ENCODE assay signal across 8 cellular contexts in the genomic region with DNA sequence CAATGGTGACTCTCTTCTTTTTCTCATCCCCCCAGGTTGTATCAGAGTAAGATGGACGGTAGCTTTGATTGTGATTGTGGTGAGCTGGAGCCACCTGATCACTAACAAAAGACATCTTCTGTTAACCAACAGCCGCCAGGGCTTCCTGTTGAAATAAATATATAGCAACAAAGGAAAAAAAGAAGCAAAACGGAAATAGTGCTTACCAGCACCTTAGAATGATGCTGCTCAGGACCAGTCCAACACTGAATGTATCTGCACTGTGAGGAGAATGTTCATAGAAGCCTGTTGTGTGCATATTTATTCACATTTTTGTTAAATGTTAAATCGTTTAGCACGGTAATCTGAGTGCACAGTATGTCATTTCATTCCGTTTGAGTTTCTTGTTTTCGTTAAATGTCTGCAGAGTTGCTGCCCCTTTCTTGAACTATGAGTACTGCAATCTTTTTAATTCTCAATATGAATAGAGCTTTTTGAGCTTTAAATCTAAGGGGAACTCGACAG. TPM values are rescaled to one million over a fixed set of nuclear protein-coding genes. Genes with fewer than 3 reads are reported as not detected.
DNase-seq lines count a peak whose midpoint lies in the region; ATAC-seq and TF ChIP-seq lines count a peak whose summit lies in the region.
"Not testable (repeated sequence)": the region's sequence is repeated elsewhere in the genome, so short reads cannot be mapped to it uniquely, and the experiment has no call there.

No MANE protein-coding gene starts in this region.

- H3K9me3 Mint-ChIP-seq in CD8-positive, alpha-beta T cell; activated CD4-positive, alpha-beta T cell treated with anti-CD3 and anti-CD28 coated beads for 36 hours (ENCODE audit: low read depth); stimulated activated naive CD8-positive, alpha-beta T cell treated with anti-CD3 and anti-CD28 coated beads, Interleukin-15, Interleukin-2, amounts not matched to agents 100 ng/mL and 50 ng/mL, for 24 hours: not testable (repeated sequence)

- H3K27me3 Mint-ChIP-seq in CD8-positive, alpha-beta T cell (ENCODE audit: low read depth); activated CD4-positive, alpha-beta T cell treated with anti-CD3 and anti-CD28 coated beads for 36 hours; stimulated activated naive CD8-positive, alpha-beta T cell treated with anti-CD3 and anti-CD28 coated beads, Interleukin-15, Interleukin-2, amounts not matched to agents 100 ng/mL and 50 ng/mL, for 24 hours: not testable (repeated sequence)

- DNase-seq in CD8-positive, alpha-beta T cell: peak; percentile 2 to 61 (median 33)
- peak; percentile 22 for DNase-seq in NOMO-1 treated with DMSO at 0.1 percent for 48 hours (lab: John Stamatoyannopoulos, UW; ENCODE audit: unreplicated experiment)
- DNase-seq in activated CD4-positive, alpha-beta T cell treated with anti-CD3 and anti-CD28 coated beads for 36 hours: peak; percentile 40
- DNase-seq in activated effector memory CD4-positive, alpha-beta T cell treated with anti-CD3 and anti-CD28 coated beads, Interleukin-2, amount 50 U/mL, for 16 hours: peak; percentile 66
- not testable (repeated sequence) for DNase-seq in dorsolateral prefrontal cortex, mucosa of descending colon

- intact Hi-C loops in CD8-positive, alpha-beta T cell (cut with DNase I, micrococcal nuclease): loop anchor here (1.0 to 10.0 kb wide), 5 partner anchors 25 to 439 kb away; partner anchors contain the start of genes LEO1 (in 1 of the 2) and MAPK6 (in 1 of the 2)
- intact Hi-C loops in activated CD4-positive, alpha-beta T cell treated with anti-CD3 and anti-CD28 coated beads for 36 hours (cut with DNase I, micrococcal nuclease): loop anchor here (1.0 to 2.0 kb wide), 3 partner anchors 27 to 64 kb away; partner anchors contain the start of gene MAPK6 (in 1 of the 2)
- intact Hi-C loops in dorsolateral prefrontal cortex (cut with DNase I); mucosa of descending colon (cut with DNase I, micrococcal nuclease): not testable (repeated sequence)

- CTCF ChIA-PET in CD8-positive, alpha-beta T cell (lab: Charles Lee): interaction anchor here (0.7 to 2.4 kb wide), 15 partner anchors 9 to 163 kb away, joined by 3 to 11 read pairs (median 4); partner anchors contain the start of gene LEO1
- CTCF ChIA-PET in activated CD4-positive, alpha-beta T cell treated with anti-CD3 and anti-CD28 coated beads for 36 hours (lab: Charles Lee): interaction anchor here (1.0 to 2.2 kb wide), 8 partner anchors 10 to 119 kb away, joined by 3 to 5 read pairs (median 4); no protein-coding TSS in a partner anchor

- H3K27ac ChIP-seq in CD8-positive, alpha-beta T cell (ENCODE audit: low read depth, low read length): peak overlapping the region; percentile 53
- peak overlapping the region in 41 of 59 donors; percentile 5 to 88 (median 61) for H3K27ac ChIP-seq in dorsolateral prefrontal cortex

- H3K27me3 ChIP-seq in CD8-positive, alpha-beta T cell (ENCODE audit: insufficient read depth, low read length); dorsolateral prefrontal cortex: not testable (repeated sequence)

- TF ChIP-seq CTCF in CD8-positive, alpha-beta T cell (IDR thresholded peaks at IDR 0.05): peak; percentile 60
- TF ChIP-seq CTCF in dorsolateral prefrontal cortex (IDR thresholded peaks at IDR 0.05 in 54 of 56, conservative IDR thresholded peaks at IDR 0.05 in 2 of 56; ENCODE audit: low read depth in 1 of 56, partially characterized antibody in 56 of 56): peak in 45 of 56 donors; percentile 12 to 66 (median 34)
- TF ChIP-seq CTCF in mucosa of descending colon (IDR thresholded peaks at IDR 0.05): not testable (repeated sequence)

- POLR2A ChIA-PET in CD8-positive, alpha-beta T cell (lab: Charles Lee): interaction anchor here (1.0 to 3.7 kb wide), 4 partner anchors 10 to 74 kb away, joined by 4 to 19 read pairs (median 6); partner anchors contain the start of gene LEO1
- POLR2A ChIA-PET in activated CD4-positive, alpha-beta T cell treated with anti-CD3 and anti-CD28 coated beads for 36 hours (lab: Charles Lee): not testable (repeated sequence)

- H3K4me1 ChIP-seq in CD8-positive, alpha-beta T cell (ENCODE audit: insufficient read depth, low read length): peaks cover 29% of the 10 kb centered on the region
- H3K4me1 ChIP-seq in mucosa of descending colon (ENCODE audit: low read depth): not testable (repeated sequence)

- H3K4me1 Mint-ChIP-seq in CD8-positive, alpha-beta T cell (ENCODE audit: low read depth): peaks cover 52% of the 10 kb centered on the region
- peaks cover 40% of the 10 kb centered on the region for H3K4me1 Mint-ChIP-seq in activated CD4-positive, alpha-beta T cell treated with anti-CD3 and anti-CD28 coated beads for 36 hours
- peaks cover 34% of the 10 kb centered on the region for H3K4me1 Mint-ChIP-seq in stimulated activated naive CD8-positive, alpha-beta T cell treated with anti-CD3 and anti-CD28 coated beads, Interleukin-15, Interleukin-2, amounts not matched to agents 100 ng/mL and 50 ng/mL, for 24 hours (ENCODE audit: low read depth)

- H3K9me3 ChIP-seq in CD8-positive, alpha-beta T cell (ENCODE audit: low read length); mucosa of descending colon: not testable (repeated sequence)

- H3K4me3 Mint-ChIP-seq in CD8-positive, alpha-beta T cell: peak overlapping the region; percentile 78
- H3K4me3 Mint-ChIP-seq in activated CD4-positive, alpha-beta T cell treated with anti-CD3 and anti-CD28 coated beads for 36 hours: peak overlapping the region; percentile 48
- H3K4me3 Mint-ChIP-seq in stimulated activated naive CD8-positive, alpha-beta T cell treated with anti-CD3 and anti-CD28 coated beads, Interleukin-15, Interleukin-2, amounts not matched to agents 100 ng/mL and 50 ng/mL, for 24 hours: peak overlapping the region; percentile 60

- ATAC-seq in CD8-positive, alpha-beta T cell: peak; percentile 87
- peak; percentile 37 for ATAC-seq in HG02870 (IDR thresholded peaks at IDR 0.05; ENCODE audit: unreplicated experiment)
- ATAC-seq in activated CD4-positive, alpha-beta T cell treated with anti-CD3 and anti-CD28 coated beads for 36 hours: peak; percentile 79
- peak; percentile 38 for ATAC-seq in mucosa of descending colon

- not testable (repeated sequence) for H3K36me3 ChIP-seq in CD8-positive, alpha-beta T cell (ENCODE audit: insufficient read depth, low read length); mucosa of descending colon (ENCODE audit: low read depth)

- peak overlapping the region; percentile 88 for H3K27ac Mint-ChIP-seq in CD8-positive, alpha-beta T cell
- H3K27ac Mint-ChIP-seq in activated CD4-positive, alpha-beta T cell treated with anti-CD3 and anti-CD28 coated beads for 36 hours: peak overlapping the region; percentile 91
- H3K27ac Mint-ChIP-seq in stimulated activated naive CD8-positive, alpha-beta T cell treated with anti-CD3 and anti-CD28 coated beads, Interleukin-15, Interleukin-2, amounts not matched to agents 100 ng/mL and 50 ng/mL, for 24 hours: peak overlapping the region; percentile 87

- H3K36me3 Mint-ChIP-seq in CD8-positive, alpha-beta T cell: peaks cover 22% of the 10 kb centered on the region
- H3K36me3 Mint-ChIP-seq in activated CD4-positive, alpha-beta T cell treated with anti-CD3 and anti-CD28 coated beads for 36 hours (ENCODE audit: low read depth): peaks cover 39% of the 10 kb centered on the region
- peaks cover 40% of the 10 kb centered on the region for H3K36me3 Mint-ChIP-seq in stimulated activated naive CD8-positive, alpha-beta T cell treated with anti-CD3 and anti-CD28 coated beads, Interleukin-15, Interleukin-2, amounts not matched to agents 100 ng/mL and 50 ng/mL, for 24 hours (ENCODE audit: low read depth)

- H3K4me3 ChIP-seq in CD8-positive, alpha-beta T cell (ENCODE audit: low read depth, low read length); mucosa of descending colon: not testable (repeated sequence)
- peak overlapping the region in 6 of 59 donors; percentile 1 to 31 (median 8) for H3K4me3 ChIP-seq in dorsolateral prefrontal cortex

RNA-seq across cellular contexts. Expression of gene MAPK6, which starts 26.8 kb away (rescaled TPM):
- 10 to 100 TPM; 39.8 to 42.5 TPM for total RNA-seq in CD8-positive, alpha-beta T cell
- 10 to 100 TPM; 27.3 to 28.1 TPM for total RNA-seq in activated CD4-positive, alpha-beta T cell treated with anti-CD3 and anti-CD28 coated beads for 36 hours
- total RNA-seq in dorsolateral prefrontal cortex: 10 to 100 TPM; 35.9 to 84.3 (median 57.8) TPM
- total RNA-seq in mucosa of descending colon: 10 to 100 TPM; 47.6 to 86.8 (median 73.9) TPM

Comparison
In these comparisons a context has a peak if more than half of its experiments do, and no peak if none do; other contexts are left out.
1. ATAC-seq: peak in every context shown above with its lines; median percentile 87 in CD8-positive, alpha-beta T cell; 79 in activated CD4-positive, alpha-beta T cell treated with anti-CD3 and anti-CD28 coated beads for 36 hours; 38 in mucosa of descending colon; 37 in HG02870.